In genomic region chr4:185128272-185129119, GRCh38 we compare ENCODE assay signal across 7 cellular contexts. TPM values are rescaled to one million over a fixed set of nuclear protein-coding genes. Genes with fewer than 3 reads are reported as not detected.
DNase-seq lines count a peak whose midpoint lies in the region; ATAC-seq, FAIRE-seq and TF ChIP-seq lines count a peak whose summit lies in the region.

No MANE protein-coding gene starts in this region.

- DNase-seq in GM12892 (ENCODE audit: insufficient read length) (peak; percentile 56), activated T-cell treated with anti-CD3 and anti-CD28 coated beads for 48 hours (ENCODE audit: low read depth) (peak; percentile 7), esophagus squamous epithelium (lab: John Stamatoyannopoulos, UW) (no peak), nephron progenitor cell (peak; percentile 62), NCI-H446 treated with DMSO at 0.1 percent for 48 hours (lab: John Stamatoyannopoulos, UW) (no peak), pons (ENCODE audit: low spot score) (no peak)

- intact Hi-C loops in esophagus squamous epithelium (cut with DNase I): no loop called here

- H3K4me3 Mint-ChIP-seq in nephron progenitor cell: peak overlapping the region; percentile 82

- no peaks in the 10 kb centered on the region for H3K9me3 ChIP-seq in esophagus squamous epithelium

- peak overlapping the region; percentile 44 to 77 (median 58) for H3K4me3 ChIP-seq in esophagus squamous epithelium

- peaks cover 0 to 42% (median 4%) of the 10 kb centered on the region in 4 donors for H3K27me3 ChIP-seq in esophagus squamous epithelium

- H3K36me3 Mint-ChIP-seq in nephron progenitor cell (ENCODE audit: low read depth): no peaks in the 10 kb centered on the region

- FAIRE-seq in GM12892 (lab: Jason Lieb, UNC): peak; percentile 78

- TF ChIP-seq CTCF in esophagus squamous epithelium (IDR thresholded peaks at IDR 0.05): peak in 3 of 6 experiments; percentile 14 to 30 (median 18)
- peak; percentile 34 for TF ChIP-seq CTCF in nephron progenitor cell (IDR thresholded peaks at IDR 0.05)

- no peak overlapping the region for H3K27ac Mint-ChIP-seq in nephron progenitor cell

- TF ChIP-seq POLR2A in GM12892 (IDR thresholded peaks at IDR 0.05; ENCODE audit: low read depth, low read length) (no peak), esophagus squamous epithelium (IDR thresholded peaks at IDR 0.05) (no peak)

- no peaks in the 10 kb centered on the region for H3K36me3 ChIP-seq in esophagus squamous epithelium

- peaks cover 59% of the 10 kb centered on the region for H3K27me3 Mint-ChIP-seq in nephron progenitor cell (ENCODE audit: low read depth, poor library complexity)

- peaks cover 8% of the 10 kb centered on the region for H3K9me3 Mint-ChIP-seq in nephron progenitor cell

- 2 to 3% methylated on average over 9 to 20 of the region's 74 CpGs for WGBS in esophagus squamous epithelium, 2 donors

- ATAC-seq in HG03108 (IDR thresholded peaks at IDR 0.05; ENCODE audit: unreplicated experiment): peak; percentile 55

- H3K4me1 ChIP-seq in esophagus squamous epithelium: peaks cover 17 to 23% (median 20%) of the 10 kb centered on the region in 3 donors

- peaks cover 2% of the 10 kb centered on the region for H3K4me1 Mint-ChIP-seq in nephron progenitor cell

- H3K27ac ChIP-seq in esophagus squamous epithelium: peak overlapping the region in 3 of 4 donors; percentile 26 to 72 (median 57)

RNA-seq across cellular contexts. Expression of gene SLC25A4, which starts 14.6 kb away (rescaled TPM):
- 32.2 TPM for polyA plus RNA-seq in GM12892 (2012; ENCODE audit: missing spikeins)
- total RNA-seq in esophagus squamous epithelium: 10 to 100 TPM; 12.4 to 24.0 (median 16.3) TPM

Comparison
In these comparisons a context has a peak if more than half of its experiments do, and no peak if none do; other contexts are left out.
1. DNase-seq: peak in GM12892 (single experiment), activated T-cell treated with anti-CD3 and anti-CD28 coated beads for 48 hours (single experiment) and nephron progenitor cell (single experiment); none in esophagus squamous epithelium (single experiment), NCI-H446 treated with DMSO at 0.1 percent for 48 hours (single experiment) and pons (single experiment).